In genomic region chr2:191122638-191123294, GRCh38 we compare ENCODE assay signal across 19 cellular contexts. TPM values are rescaled to one million over a fixed set of nuclear protein-coding genes. Genes with fewer than 3 reads are reported as not detected.
DNase-seq lines count a peak whose midpoint lies in the region; ATAC-seq and TF ChIP-seq lines count a peak whose summit lies in the region.
"Had no signal": no experiment of that assay in that cellular context is flagged by ENCODE, and none has a peak within 500 bp of the region (broad histone marks: within the 10 kb centered on the region; RNA-seq: fewer than 3 reads in every experiment).

No MANE protein-coding gene starts in this region.

- H3K9me3 Mint-ChIP-seq in activated naive CD8-positive, alpha-beta T cell treated with anti-CD3 and anti-CD28 coated beads, Interleukin-2, amount 10 ng/mL, durations not matched to agents 7 days and 5 days = peaks cover 2% of the 10 kb centered on the region
- H3K9me3 Mint-ChIP-seq: activated B cell treated with CpG ODN at 0.5 μM for 24 hours; neural progenitor cell; stimulated activated naive B cell treated with anti-CD40 and anti-IgM and Interleukin-4, amounts not matched to agents 10 μg/mL and 1 μg/mL and 100 μg/mL, for 72 hours had no signal

- peaks cover 56% of the 10 kb centered on the region for H3K4me1 Mint-ChIP-seq in activated naive CD8-positive, alpha-beta T cell treated with anti-CD3 and anti-CD28 coated beads, Interleukin-2, amount 10 ng/mL, durations not matched to agents 7 days and 5 days
- H3K4me1 Mint-ChIP-seq: activated B cell treated with CpG ODN at 0.5 μM for 24 hours, neural progenitor cell had no signal

- H3K4me3 Mint-ChIP-seq in activated naive CD8-positive, alpha-beta T cell treated with anti-CD3 and anti-CD28 coated beads, Interleukin-2, amount 10 ng/mL, durations not matched to agents 7 days and 5 days = no peak overlapping the region
- H3K4me3 Mint-ChIP-seq: activated B cell treated with CpG ODN at 0.5 μM for 24 hours; neural progenitor cell; stimulated activated naive B cell treated with anti-CD40 and anti-IgM and Interleukin-4, amounts not matched to agents 10 μg/mL and 1 μg/mL and 100 μg/mL, for 72 hours had no signal

- no peaks in the 10 kb centered on the region for H3K9me3 ChIP-seq in psoas muscle
- H3K9me3 ChIP-seq: BLaER1, Peyer's patch, right atrium auricular region had no signal

- intact Hi-C loops in psoas muscle (cut with DNase I) = no loop called here

- ATAC-seq in GM21360 (IDR thresholded peaks at IDR 0.05; ENCODE audit: unreplicated experiment) (peak; percentile 83), HG03039 (IDR thresholded peaks at IDR 0.05; ENCODE audit: unreplicated experiment) (peak; percentile 71), psoas muscle (no peak)
- ATAC-seq in activated naive CD8-positive, alpha-beta T cell treated with anti-CD3 and anti-CD28 coated beads, Interleukin-2, amount 10 ng/mL, durations not matched to agents 7 days and 5 days (ENCODE audit: low read depth) = no peak

- TF ChIP-seq CTCF in GM13977 (IDR thresholded peaks at IDR 0.05; ENCODE audit: extremely low read depth, insufficient read depth, missing control alignments) (no peak), psoas muscle (IDR thresholded peaks at IDR 0.05) (no peak)

- POLR2A ChIA-PET in activated naive CD8-positive, alpha-beta T cell treated with anti-CD3 and anti-CD28 coated beads, Interleukin-2, amount 10 ng/mL, durations not matched to agents 7 days and 5 days (lab: Charles Lee) = interaction anchor here (1.0 to 1.7 kb wide), 2 partner anchors 9 to 56 kb away, joined by 3 to 4 read pairs; no protein-coding TSS in a partner anchor

- DNase-seq in GM13977 (ENCODE audit: low spot score) (peak; percentile 22), EL (no peak), psoas muscle (no peak)
- DNase-seq in activated naive CD8-positive, alpha-beta T cell treated with anti-CD3 and anti-CD28 coated beads, Interleukin-2, amount 10 ng/mL, durations not matched to agents 7 days and 5 days = no peak
- DNase-seq in NK-92 treated with Interleukin-12 subunit alpha and Interleukin-12 subunit beta, amount 100 ng/mL, for 24 hours (lab: John Stamatoyannopoulos, UW) = no peak
- DNase-seq: activated B cell treated with CpG ODN at 0.5 μM for 24 hours; DMS53; effector CD4-positive, alpha-beta T cell; HCEC 1CT; KBM-7; Peyer's patch; stimulated activated CD4-positive, alpha-beta T cell treated with anti-CD3 and anti-CD28 coated beads, Interleukin-4, amount 100 ng/mL, for 24 hours; stimulated activated naive B cell treated with anti-CD40 and anti-IgM and Interleukin-4, amounts not matched to agents 10 μg/mL and 1 μg/mL and 100 μg/mL, for 72 hours; SW 1271 had no signal

- in situ Hi-C loops in GM13977 (cut with MboI; ENCODE audit: low pct_unique_long_range_greater_than_20kb, low sequenced_read_pairs, unreplicated experiment) = no loop called here

- H3K4me1 ChIP-seq in psoas muscle = no peaks in the 10 kb centered on the region
- H3K4me1 ChIP-seq: BLaER1, neural progenitor cell, Peyer's patch, right atrium auricular region had no signal

- 90 to 93% (median 92%) methylated on average over 2 of the region's 2 CpGs for WGBS in psoas muscle, 3 donors

- H3K4me3 ChIP-seq in psoas muscle = no peak overlapping the region
- H3K4me3 ChIP-seq: BLaER1, neural progenitor cell, Peyer's patch, right atrium auricular region had no signal

- no peaks in the 10 kb centered on the region for H3K27me3 ChIP-seq in psoas muscle (ENCODE audit: insufficient read depth in 3 of 3, low read length in 2 of 3)
- H3K27me3 ChIP-seq: BLaER1, neural progenitor cell, Peyer's patch, right atrium auricular region had no signal

- H3K27ac Mint-ChIP-seq in activated naive CD8-positive, alpha-beta T cell treated with anti-CD3 and anti-CD28 coated beads, Interleukin-2, amount 10 ng/mL, durations not matched to agents 7 days and 5 days = peak overlapping the region; percentile 11
- H3K27ac Mint-ChIP-seq: activated B cell treated with CpG ODN at 0.5 μM for 24 hours; neural progenitor cell; stimulated activated naive B cell treated with anti-CD40 and anti-IgM and Interleukin-4, amounts not matched to agents 10 μg/mL and 1 μg/mL and 100 μg/mL, for 72 hours had no signal

- no peaks in the 10 kb centered on the region for H3K27me3 Mint-ChIP-seq in activated naive CD8-positive, alpha-beta T cell treated with anti-CD3 and anti-CD28 coated beads, Interleukin-2, amount 10 ng/mL, durations not matched to agents 7 days and 5 days
- H3K27me3 Mint-ChIP-seq: activated B cell treated with CpG ODN at 0.5 μM for 24 hours; stimulated activated naive B cell treated with anti-CD40 and anti-IgM and Interleukin-4, amounts not matched to agents 10 μg/mL and 1 μg/mL and 100 μg/mL, for 72 hours had no signal

- no peaks in the 10 kb centered on the region for H3K36me3 ChIP-seq in psoas muscle (ENCODE audit: insufficient read depth in 1 of 2, low read depth in 1 of 2)
- H3K36me3 ChIP-seq: BLaER1, neural progenitor cell, Peyer's patch, right atrium auricular region had no signal

- no peak overlapping the region for H3K27ac ChIP-seq in psoas muscle
- H3K27ac ChIP-seq: BLaER1, neural progenitor cell, Peyer's patch, right atrium auricular region had no signal

- H3K36me3 Mint-ChIP-seq in activated naive CD8-positive, alpha-beta T cell treated with anti-CD3 and anti-CD28 coated beads, Interleukin-2, amount 10 ng/mL, durations not matched to agents 7 days and 5 days = peaks cover 79% of the 10 kb centered on the region
- H3K36me3 Mint-ChIP-seq: neural progenitor cell had no signal

RNA-seq across cellular contexts. Expression of gene STAT4, which starts 28.0 kb away (rescaled TPM):
- 100 to 1,000 TPM; 170 to 177 TPM for total RNA-seq in activated naive CD8-positive, alpha-beta T cell treated with anti-CD3 and anti-CD28 coated beads, Interleukin-2, amount 10 ng/mL, durations not matched to agents 7 days and 5 days
- under 1 TPM; 0.26 to 0.56 (median 0.41) TPM for total RNA-seq in psoas muscle
- under 1 TPM; 0.19 to 0.38 (median 0.24) TPM for polyA plus RNA-seq in psoas muscle

Comparison
In these comparisons a context has a peak if more than half of its experiments do, and no peak if none do; other contexts are left out.
1. ATAC-seq: peak in GM21360 (single experiment) and HG03039 (single experiment); none in activated naive CD8-positive, alpha-beta T cell treated with anti-CD3 and anti-CD28 coated beads, Interleukin-2, amount 10 ng/mL, durations not matched to agents 7 days and 5 days (single experiment) and psoas muscle (0 of 4).
2. RNA of gene STAT4, which starts 28.0 kb away (total RNA-seq): 170 to 177 TPM in activated naive CD8-positive, alpha-beta T cell treated with anti-CD3 and anti-CD28 coated beads, Interleukin-2, amount 10 ng/mL, durations not matched to agents 7 days and 5 days; 0.26 to 0.56 TPM in psoas muscle; every median in the first group is over 100 times any median in the second.